8 cellular contexts compared by ENCODE assay signal in the genomic region with DNA sequence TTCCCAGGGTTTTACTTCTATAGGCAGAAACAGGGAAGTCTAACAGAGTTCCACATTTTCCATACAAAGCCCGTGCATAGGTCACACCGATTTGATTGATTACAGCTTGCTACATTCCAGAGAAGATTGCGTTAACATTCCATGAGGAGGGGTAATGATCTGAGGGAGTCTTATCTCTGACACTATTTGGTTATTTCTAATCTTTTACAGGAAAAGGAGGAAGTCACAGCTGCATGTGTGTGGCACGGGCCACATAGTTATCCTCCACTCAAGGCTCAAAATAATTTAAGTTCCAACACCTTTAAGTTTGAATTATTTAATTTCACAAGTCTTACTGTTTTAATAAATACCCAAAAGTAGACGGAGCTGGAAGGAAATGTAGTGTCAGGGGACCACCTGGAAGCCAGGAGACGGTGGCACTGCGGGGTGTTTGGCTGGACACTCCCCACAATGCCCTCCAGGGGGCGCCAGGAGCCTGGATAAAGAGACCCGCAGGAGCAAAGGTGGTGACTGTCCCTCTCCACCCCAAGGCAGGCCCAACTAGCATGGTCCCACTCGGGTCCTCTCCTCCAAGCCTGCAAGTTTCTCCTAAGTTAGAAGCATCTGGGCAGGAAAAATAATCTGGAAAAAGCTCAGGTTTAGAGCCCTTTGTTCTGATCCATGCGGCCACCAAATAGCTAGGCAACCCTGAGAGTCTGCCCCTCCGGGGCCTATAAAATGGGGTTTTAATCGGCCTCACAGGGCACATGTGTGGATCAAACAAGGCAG. TPM values are rescaled to one million over a fixed set of nuclear protein-coding genes. Genes with fewer than 3 reads are reported as not detected.
DNase-seq lines count a peak whose midpoint lies in the region; ATAC-seq, FAIRE-seq and TF ChIP-seq lines count a peak whose summit lies in the region.

No MANE protein-coding gene starts in this region.

- no peak overlapping the region for H4K5ac ChIP-seq in mesendoderm (ENCODE audit: low read length)

- H3K4me3 Mint-ChIP-seq in activated CD4-positive, alpha-beta T cell treated with anti-CD3 and anti-CD28 coated beads, Interleukin-2, amount 10 ng/mL, durations not matched to agents 7 days and 5 days: no peak overlapping the region

- H3K79me2 ChIP-seq in ACC112 (ENCODE audit: control insufficient read depth, insufficient read depth, low read length, unreplicated experiment): no peaks in the 10 kb centered on the region
- no peaks in the 10 kb centered on the region for H3K79me2 ChIP-seq in mesendoderm (ENCODE audit: control insufficient read depth, insufficient read depth, low read length)

- peaks cover 5% of the 10 kb centered on the region for H3K27me3 Mint-ChIP-seq in activated CD4-positive, alpha-beta T cell treated with anti-CD3 and anti-CD28 coated beads, Interleukin-2, amount 10 ng/mL, durations not matched to agents 7 days and 5 days

- CTCF ChIA-PET in activated CD4-positive, alpha-beta T cell treated with anti-CD3 and anti-CD28 coated beads, Interleukin-2, amount 10 ng/mL, durations not matched to agents 7 days and 5 days (lab: Charles Lee): interaction anchor here (0.6 to 4.2 kb wide), 20 partner anchors 10 to 725 kb away, joined by 3 to 51 read pairs (median 4); no protein-coding TSS in a partner anchor

- H3K4ac ChIP-seq in mesendoderm (ENCODE audit: low read depth, low read length): peak overlapping the region; percentile 98

- no peaks in the 10 kb centered on the region for H3K9me3 Mint-ChIP-seq in activated CD4-positive, alpha-beta T cell treated with anti-CD3 and anti-CD28 coated beads, Interleukin-2, amount 10 ng/mL, durations not matched to agents 7 days and 5 days

- POLR2A ChIA-PET in activated CD4-positive, alpha-beta T cell treated with anti-CD3 and anti-CD28 coated beads, Interleukin-2, amount 10 ng/mL, durations not matched to agents 7 days and 5 days (lab: Charles Lee): no interaction called here

- peak overlapping the region in 1 of 2 donors; percentile 53 for H3K9ac ChIP-seq in colonic mucosa (ENCODE audit: low read depth in 2 of 2, low read length in 2 of 2)
- H3K9ac ChIP-seq in mesendoderm (ENCODE audit: low read length): no peak overlapping the region

- no CpG with 5 or more reads among the region's 13 CpGs for WGBS in mesendoderm (ENCODE audit: extremely low coverage, insufficient coverage, low lambda C conversion rate)

- H2AFZ ChIP-seq in ACC112 (ENCODE audit: low read length, unreplicated experiment): peak overlapping the region; percentile 75

- H4K8ac ChIP-seq in mesendoderm (ENCODE audit: low read depth, low read length): no peak overlapping the region

- H3K23ac ChIP-seq in mesendoderm (ENCODE audit: low read length): no peak overlapping the region

- TF ChIP-seq CTCF in colonic mucosa (IDR thresholded peaks at IDR 0.05): peak; percentile 95

- no peaks in the 10 kb centered on the region for H3K27me3 ChIP-seq in ACC112 (ENCODE audit: insufficient read depth, low read length)
- no peaks in the 10 kb centered on the region for H3K27me3 ChIP-seq in colonic mucosa
- no peaks in the 10 kb centered on the region for H3K27me3 ChIP-seq in mesendoderm (ENCODE audit: insufficient read depth, low read length, poor library complexity)

- H3K27ac ChIP-seq in ACC112 (ENCODE audit: low read depth, low read length) (no peak overlapping the region), colonic mucosa (no peak overlapping the region), mesendoderm (ENCODE audit: low read depth, low read length) (peak overlapping the region; percentile 95)

- peak overlapping the region; percentile 76 for H3K56ac ChIP-seq in mesendoderm (ENCODE audit: low read length)

- intact Hi-C loops in colonic mucosa (cut with DNase I): loop anchor here (1.0 kb wide), 1 partner anchor 96 kb away; no protein-coding TSS in a partner anchor

- H2BK5ac ChIP-seq in mesendoderm (ENCODE audit: low read length): no peak overlapping the region

- H3K79me1 ChIP-seq in mesendoderm (ENCODE audit: low read length): no peaks in the 10 kb centered on the region

- H3K18ac ChIP-seq in mesendoderm (ENCODE audit: low read length): peak overlapping the region; percentile 85

- H3K9me3 ChIP-seq in colonic mucosa: no peaks in the 10 kb centered on the region

- no peak overlapping the region for H3K4me2 ChIP-seq in mesendoderm (ENCODE audit: low read length)

- no peak overlapping the region for H3K27ac Mint-ChIP-seq in activated CD4-positive, alpha-beta T cell treated with anti-CD3 and anti-CD28 coated beads, Interleukin-2, amount 10 ng/mL, durations not matched to agents 7 days and 5 days

- peak; percentile 21 for FAIRE-seq in GM19239 (lab: Jason Lieb, UNC)

- H2BK120ac ChIP-seq in mesendoderm (ENCODE audit: low read depth, low read length): peak overlapping the region; percentile 90

- H2AK5ac ChIP-seq in mesendoderm (ENCODE audit: low read length): no peak overlapping the region

- no peaks in the 10 kb centered on the region for H3K36me3 ChIP-seq in ACC112 (ENCODE audit: insufficient read depth, low read length)
- H3K36me3 ChIP-seq in colonic mucosa: no peaks in the 10 kb centered on the region
- no peaks in the 10 kb centered on the region for H3K36me3 ChIP-seq in mesendoderm (ENCODE audit: control insufficient read depth, insufficient read depth, low read length)

- H3K4me1 Mint-ChIP-seq in activated CD4-positive, alpha-beta T cell treated with anti-CD3 and anti-CD28 coated beads, Interleukin-2, amount 10 ng/mL, durations not matched to agents 7 days and 5 days: peaks cover 6% of the 10 kb centered on the region

- H3K4me3 ChIP-seq in ACC112 (ENCODE audit: low read depth, low read length) (no peak overlapping the region), colonic mucosa (no peak overlapping the region), mesendoderm (ENCODE audit: low read length) (no peak overlapping the region)

- peak overlapping the region; percentile 86 for H2BK15ac ChIP-seq in mesendoderm (replicated peaks; ENCODE audit: low read depth)

- ATAC-seq in GM19351 (IDR thresholded peaks at IDR 0.05; ENCODE audit: unreplicated experiment): no peak

- peak; percentile 79 for DNase-seq in GM19239 (ENCODE audit: insufficient read length, low spot score)
- peak; percentile 31 to 68 for DNase-seq in NCI-H446 (lab: John Stamatoyannopoulos, UW)
- DNase-seq in activated CD4-positive, alpha-beta T cell treated with anti-CD3 and anti-CD28 coated beads, Interleukin-2, amount 10 ng/mL, durations not matched to agents 7 days and 5 days: peak; percentile 80
- peak; percentile 93 for DNase-seq in colonic mucosa
- peak; percentile 99 for DNase-seq in mesendoderm
- DNase-seq in stimulated activated CD8-positive, alpha-beta memory T cell treated with anti-CD3 and anti-CD28 coated beads, Interleukin-2, amount 100 ng/mL, for 1 hour (ENCODE audit: low read depth in 2 of 2): peak; percentile 62 to 67

- no peaks in the 10 kb centered on the region for H3K36me3 Mint-ChIP-seq in activated CD4-positive, alpha-beta T cell treated with anti-CD3 and anti-CD28 coated beads, Interleukin-2, amount 10 ng/mL, durations not matched to agents 7 days and 5 days (ENCODE audit: low read depth)

- H3K4me1 ChIP-seq in ACC112 (ENCODE audit: control insufficient read depth, insufficient read depth, low read length, unreplicated experiment): no peaks in the 10 kb centered on the region
- H3K4me1 ChIP-seq in colonic mucosa: no peaks in the 10 kb centered on the region
- no peaks in the 10 kb centered on the region for H3K4me1 ChIP-seq in mesendoderm (ENCODE audit: control insufficient read depth, low read depth, low read length)

RNA-seq across cellular contexts. Expression of gene KRT8, which starts 20.2 kb away (rescaled TPM):
- total RNA-seq in activated CD4-positive, alpha-beta T cell treated with anti-CD3 and anti-CD28 coated beads, Interleukin-2, amount 10 ng/mL, durations not matched to agents 7 days and 5 days: under 1 TPM; 0.15 to 0.57 TPM
- 1,000 to 10,000 TPM; 4,207 to 4,597 TPM for total RNA-seq in colonic mucosa
- polyA plus RNA-seq in mesendoderm (2013, experiment 1 of 2): 450 TPM
- polyA plus RNA-seq in mesendoderm (2013, experiment 2 of 2): 461 TPM

RNA-seq across cellular contexts. Expression of gene KRT78, which starts 35.9 kb away (rescaled TPM):
- not detected for total RNA-seq in activated CD4-positive, alpha-beta T cell treated with anti-CD3 and anti-CD28 coated beads, Interleukin-2, amount 10 ng/mL, durations not matched to agents 7 days and 5 days
- not detected for total RNA-seq in colonic mucosa
- not detected for polyA plus RNA-seq in mesendoderm (2013, experiment 1 of 2)
- not detected for polyA plus RNA-seq in mesendoderm (2013, experiment 2 of 2)

RNA-seq across cellular contexts. Expression of gene KRT79, which starts 50.6 kb away (rescaled TPM):
- not detected for total RNA-seq in activated CD4-positive, alpha-beta T cell treated with anti-CD3 and anti-CD28 coated beads, Interleukin-2, amount 10 ng/mL, durations not matched to agents 7 days and 5 days
- not detected for total RNA-seq in colonic mucosa
- polyA plus RNA-seq in mesendoderm (2013, experiment 1 of 2): not detected
- not detected for polyA plus RNA-seq in mesendoderm (2013, experiment 2 of 2)

Comparison
In these comparisons a context has a peak if more than half of its experiments do, and no peak if none do; other contexts are left out.
1. RNA of gene KRT8, which starts 20.2 kb away (total RNA-seq): 4,207 to 4,597 TPM in colonic mucosa; 0.15 to 0.57 TPM in activated CD4-positive, alpha-beta T cell treated with anti-CD3 and anti-CD28 coated beads, Interleukin-2, amount 10 ng/mL, durations not matched to agents 7 days and 5 days; every median in the first group is over 1,000 times any median in the second.
2. Peak in every context shown above with its lines, with median percentiles within 50 percentile points of each other: DNase-seq.